ENCODE assay signal across 2 cellular contexts in the genomic region with DNA sequence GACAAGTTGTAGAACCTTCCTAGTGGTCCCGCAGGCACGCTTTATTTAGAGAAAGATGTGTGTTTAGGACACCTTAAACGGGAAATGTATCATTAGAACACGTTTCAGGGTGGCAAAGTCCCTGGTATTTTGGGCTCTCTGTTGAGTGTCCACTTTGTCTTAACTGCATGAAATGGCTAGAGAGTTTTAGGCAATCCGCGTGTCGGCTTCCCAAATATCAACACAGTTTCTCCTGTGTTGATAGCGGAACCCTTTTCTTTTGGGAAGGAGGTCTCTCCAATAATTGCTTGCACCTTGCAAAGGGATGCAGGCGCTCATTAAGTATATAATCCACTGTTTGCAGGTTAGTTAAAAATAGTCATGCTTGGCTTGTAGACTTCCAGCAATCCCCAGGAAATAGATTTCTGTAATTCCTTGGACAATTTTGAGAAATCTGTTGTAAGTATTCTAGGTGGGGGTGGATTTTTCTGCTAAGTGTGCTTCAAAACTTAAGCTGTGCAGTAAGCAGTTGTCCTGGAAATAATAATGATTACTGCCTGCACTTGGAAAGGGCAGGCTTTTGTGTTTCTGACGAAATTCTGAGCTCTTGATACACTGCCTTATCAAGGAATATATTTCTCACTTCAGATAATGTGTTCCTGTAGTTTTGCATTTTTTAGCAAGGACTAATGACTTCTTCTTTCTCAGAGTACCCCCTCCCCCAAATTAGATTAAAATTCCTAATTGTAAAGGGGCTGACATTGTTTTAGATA.
TF ChIP-seq lines count a peak whose summit lies in the region.

No MANE protein-coding gene starts in this region.

TF ChIP-seq in GM23338, 12 proteins besides CTCF, POLR2A, EP300 and RAD21 (continued from another document and continues in another):
- TF ChIP-seq, protein P1, sequence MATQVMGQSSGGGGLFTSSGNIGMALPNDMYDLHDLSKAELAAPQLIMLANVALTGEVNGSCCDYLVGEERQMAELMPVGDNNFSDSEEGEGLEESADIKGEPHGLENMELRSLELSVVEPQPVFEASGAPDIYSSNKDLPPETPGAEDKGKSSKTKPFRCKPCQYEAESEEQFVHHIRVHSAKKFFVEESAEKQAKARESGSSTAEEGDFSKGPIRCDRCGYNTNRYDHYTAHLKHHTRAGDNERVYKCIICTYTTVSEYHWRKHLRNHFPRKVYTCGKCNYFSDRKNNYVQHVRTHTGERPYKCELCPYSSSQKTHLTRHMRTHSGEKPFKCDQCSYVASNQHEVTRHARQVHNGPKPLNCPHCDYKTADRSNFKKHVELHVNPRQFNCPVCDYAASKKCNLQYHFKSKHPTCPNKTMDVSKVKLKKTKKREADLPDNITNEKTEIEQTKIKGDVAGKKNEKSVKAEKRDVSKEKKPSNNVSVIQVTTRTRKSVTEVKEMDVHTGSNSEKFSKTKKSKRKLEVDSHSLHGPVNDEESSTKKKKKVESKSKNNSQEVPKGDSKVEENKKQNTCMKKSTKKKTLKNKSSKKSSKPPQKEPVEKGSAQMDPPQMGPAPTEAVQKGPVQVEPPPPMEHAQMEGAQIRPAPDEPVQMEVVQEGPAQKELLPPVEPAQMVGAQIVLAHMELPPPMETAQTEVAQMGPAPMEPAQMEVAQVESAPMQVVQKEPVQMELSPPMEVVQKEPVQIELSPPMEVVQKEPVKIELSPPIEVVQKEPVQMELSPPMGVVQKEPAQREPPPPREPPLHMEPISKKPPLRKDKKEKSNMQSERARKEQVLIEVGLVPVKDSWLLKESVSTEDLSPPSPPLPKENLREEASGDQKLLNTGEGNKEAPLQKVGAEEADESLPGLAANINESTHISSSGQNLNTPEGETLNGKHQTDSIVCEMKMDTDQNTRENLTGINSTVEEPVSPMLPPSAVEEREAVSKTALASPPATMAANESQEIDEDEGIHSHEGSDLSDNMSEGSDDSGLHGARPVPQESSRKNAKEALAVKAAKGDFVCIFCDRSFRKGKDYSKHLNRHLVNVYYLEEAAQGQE (IDR thresholded peaks at IDR 0.05; ENCODE audit: unreplicated experiment): no peak
- TF ChIP-seq POLR2AphosphoS5 (IDR thresholded peaks at IDR 0.05; ENCODE audit: low read depth): no peak
- TF ChIP-seq, protein P2, sequence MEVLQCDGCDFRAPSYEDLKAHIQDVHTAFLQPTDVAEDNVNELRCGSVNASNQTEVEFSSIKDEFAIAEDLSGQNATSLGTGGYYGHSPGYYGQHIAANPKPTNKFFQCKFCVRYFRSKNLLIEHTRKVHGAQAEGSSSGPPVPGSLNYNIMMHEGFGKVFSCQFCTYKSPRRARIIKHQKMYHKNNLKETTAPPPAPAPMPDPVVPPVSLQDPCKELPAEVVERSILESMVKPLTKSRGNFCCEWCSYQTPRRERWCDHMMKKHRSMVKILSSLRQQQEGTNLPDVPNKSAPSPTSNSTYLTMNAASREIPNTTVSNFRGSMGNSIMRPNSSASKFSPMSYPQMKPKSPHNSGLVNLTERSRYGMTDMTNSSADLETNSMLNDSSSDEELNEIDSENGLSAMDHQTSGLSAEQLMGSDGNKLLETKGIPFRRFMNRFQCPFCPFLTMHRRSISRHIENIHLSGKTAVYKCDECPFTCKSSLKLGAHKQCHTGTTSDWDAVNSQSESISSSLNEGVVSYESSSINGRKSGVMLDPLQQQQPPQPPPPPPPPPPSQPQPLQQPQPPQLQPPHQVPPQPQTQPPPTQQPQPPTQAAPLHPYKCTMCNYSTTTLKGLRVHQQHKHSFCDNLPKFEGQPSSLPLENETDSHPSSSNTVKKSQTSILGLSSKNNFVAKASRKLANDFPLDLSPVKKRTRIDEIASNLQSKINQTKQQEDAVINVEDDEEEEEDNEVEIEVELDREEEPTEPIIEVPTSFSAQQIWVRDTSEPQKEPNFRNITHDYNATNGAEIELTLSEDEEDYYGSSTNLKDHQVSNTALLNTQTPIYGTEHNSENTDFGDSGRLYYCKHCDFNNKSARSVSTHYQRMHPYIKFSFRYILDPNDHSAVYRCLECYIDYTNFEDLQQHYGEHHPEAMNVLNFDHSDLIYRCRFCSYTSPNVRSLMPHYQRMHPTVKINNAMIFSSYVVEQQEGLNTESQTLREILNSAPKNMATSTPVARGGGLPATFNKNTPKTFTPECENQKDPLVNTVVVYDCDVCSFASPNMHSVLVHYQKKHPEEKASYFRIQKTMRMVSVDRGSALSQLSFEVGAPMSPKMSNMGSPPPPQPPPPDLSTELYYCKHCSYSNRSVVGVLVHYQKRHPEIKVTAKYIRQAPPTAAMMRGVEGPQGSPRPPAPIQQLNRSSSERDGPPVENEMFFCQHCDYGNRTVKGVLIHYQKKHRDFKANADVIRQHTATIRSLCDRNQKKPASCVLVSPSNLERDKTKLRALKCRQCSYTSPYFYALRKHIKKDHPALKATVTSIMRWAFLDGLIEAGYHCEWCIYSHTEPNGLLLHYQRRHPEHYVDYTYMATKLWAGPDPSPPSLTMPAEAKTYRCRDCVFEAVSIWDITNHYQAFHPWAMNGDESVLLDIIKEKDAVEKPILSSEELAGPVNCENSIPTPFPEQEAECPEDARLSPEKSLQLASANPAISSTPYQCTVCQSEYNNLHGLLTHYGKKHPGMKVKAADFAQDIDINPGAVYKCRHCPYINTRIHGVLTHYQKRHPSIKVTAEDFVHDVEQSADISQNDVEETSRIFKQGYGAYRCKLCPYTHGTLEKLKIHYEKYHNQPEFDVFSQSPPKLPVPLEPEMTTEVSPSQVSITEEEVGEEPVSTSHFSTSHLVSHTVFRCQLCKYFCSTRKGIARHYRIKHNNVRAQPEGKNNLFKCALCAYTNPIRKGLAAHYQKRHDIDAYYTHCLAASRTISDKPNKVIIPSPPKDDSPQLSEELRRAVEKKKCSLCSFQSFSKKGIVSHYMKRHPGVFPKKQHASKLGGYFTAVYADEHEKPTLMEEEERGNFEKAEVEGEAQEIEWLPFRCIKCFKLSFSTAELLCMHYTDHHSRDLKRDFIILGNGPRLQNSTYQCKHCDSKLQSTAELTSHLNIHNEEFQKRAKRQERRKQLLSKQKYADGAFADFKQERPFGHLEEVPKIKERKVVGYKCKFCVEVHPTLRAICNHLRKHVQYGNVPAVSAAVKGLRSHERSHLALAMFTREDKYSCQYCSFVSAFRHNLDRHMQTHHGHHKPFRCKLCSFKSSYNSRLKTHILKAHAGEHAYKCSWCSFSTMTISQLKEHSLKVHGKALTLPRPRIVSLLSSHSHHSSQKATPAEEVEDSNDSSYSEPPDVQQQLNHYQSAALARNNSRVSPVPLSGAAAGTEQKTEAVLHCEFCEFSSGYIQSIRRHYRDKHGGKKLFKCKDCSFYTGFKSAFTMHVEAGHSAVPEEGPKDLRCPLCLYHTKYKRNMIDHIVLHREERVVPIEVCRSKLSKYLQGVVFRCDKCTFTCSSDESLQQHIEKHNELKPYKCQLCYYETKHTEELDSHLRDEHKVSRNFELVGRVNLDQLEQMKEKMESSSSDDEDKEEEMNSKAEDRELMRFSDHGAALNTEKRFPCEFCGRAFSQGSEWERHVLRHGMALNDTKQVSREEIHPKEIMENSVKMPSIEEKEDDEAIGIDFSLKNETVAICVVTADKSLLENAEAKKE (CRISPR knock-in tag; IDR thresholded peaks at IDR 0.05): no peak
- TF ChIP-seq, protein P3, sequence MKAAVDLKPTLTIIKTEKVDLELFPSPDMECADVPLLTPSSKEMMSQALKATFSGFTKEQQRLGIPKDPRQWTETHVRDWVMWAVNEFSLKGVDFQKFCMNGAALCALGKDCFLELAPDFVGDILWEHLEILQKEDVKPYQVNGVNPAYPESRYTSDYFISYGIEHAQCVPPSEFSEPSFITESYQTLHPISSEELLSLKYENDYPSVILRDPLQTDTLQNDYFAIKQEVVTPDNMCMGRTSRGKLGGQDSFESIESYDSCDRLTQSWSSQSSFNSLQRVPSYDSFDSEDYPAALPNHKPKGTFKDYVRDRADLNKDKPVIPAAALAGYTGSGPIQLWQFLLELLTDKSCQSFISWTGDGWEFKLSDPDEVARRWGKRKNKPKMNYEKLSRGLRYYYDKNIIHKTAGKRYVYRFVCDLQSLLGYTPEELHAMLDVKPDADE (IDR thresholded peaks at IDR 0.05): no peak
- TF ChIP-seq ZNF331 (CRISPR knock-in tag; IDR thresholded peaks at IDR 0.05; ENCODE audit: low read depth): no peak
- no peak for TF ChIP-seq EZH2 (IDR thresholded peaks at IDR 0.05; ENCODE audit: low read depth, unreplicated experiment)
- no peak for TF ChIP-seq STAT1 (IDR thresholded peaks at IDR 0.05; ENCODE audit: unreplicated experiment)

TF ChIP-seq in WTC11, 78 proteins besides CTCF, POLR2A, EP300 and RAD21 (continued from another document):
- TF ChIP-seq, protein P4, sequence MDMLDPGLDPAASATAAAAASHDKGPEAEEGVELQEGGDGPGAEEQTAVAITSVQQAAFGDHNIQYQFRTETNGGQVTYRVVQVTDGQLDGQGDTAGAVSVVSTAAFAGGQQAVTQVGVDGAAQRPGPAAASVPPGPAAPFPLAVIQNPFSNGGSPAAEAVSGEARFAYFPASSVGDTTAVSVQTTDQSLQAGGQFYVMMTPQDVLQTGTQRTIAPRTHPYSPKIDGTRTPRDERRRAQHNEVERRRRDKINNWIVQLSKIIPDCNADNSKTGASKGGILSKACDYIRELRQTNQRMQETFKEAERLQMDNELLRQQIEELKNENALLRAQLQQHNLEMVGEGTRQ (CRISPR knock-in tag; IDR thresholded peaks at IDR 0.05): no peak
